ENCODE assay signal across 1 cellular context in the genomic region with DNA sequence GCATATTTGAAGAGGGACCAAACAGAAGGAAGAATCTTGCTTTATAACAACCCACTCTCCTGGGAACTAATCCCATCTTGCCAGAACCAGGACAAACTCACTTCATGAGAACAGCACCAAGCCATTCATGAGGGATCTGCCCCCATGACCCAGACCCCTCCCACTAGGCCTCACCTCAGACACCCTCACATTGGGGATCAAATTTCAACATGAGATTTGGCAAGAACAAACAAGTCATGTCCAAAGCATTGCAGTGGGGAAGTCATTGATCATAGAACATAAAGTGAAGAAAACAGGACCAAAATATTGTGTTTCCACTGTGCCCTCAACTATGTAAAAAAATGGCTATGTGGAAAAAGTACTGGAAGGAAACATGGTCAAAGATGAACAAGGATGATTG.
TF ChIP-seq lines count a peak whose summit lies in the region.

No MANE protein-coding gene starts in this region.

TF ChIP-seq in IMR-90, 13 proteins besides CTCF, POLR2A, EP300 and RAD21:
- TF ChIP-seq SMC3 (IDR thresholded peaks at IDR 0.05; ENCODE audit: low read depth, low read length) (no peak), CHD1 (IDR thresholded peaks at IDR 0.05; ENCODE audit: low read depth, low read length) (no peak), MAFK (IDR thresholded peaks at IDR 0.05; ENCODE audit: low read depth, low read length) (no peak), NFE2L2 (IDR thresholded peaks at IDR 0.05; ENCODE audit: low read depth, low read length) (no peak), FOS (IDR thresholded peaks at IDR 0.05; ENCODE audit: low read depth, low read length) (no peak), RCOR1 (IDR thresholded peaks at IDR 0.05; ENCODE audit: insufficient replicate concordance, low read length) (no peak), MAZ (IDR thresholded peaks at IDR 0.05; ENCODE audit: borderline replicate concordance, low read depth, low read length) (no peak), RFX5 (IDR thresholded peaks at IDR 0.05; ENCODE audit: low read depth, low read length) (no peak), MXI1 (IDR thresholded peaks at IDR 0.05; ENCODE audit: borderline replicate concordance, low read depth, low read length) (no peak), CEBPB (IDR thresholded peaks at IDR 0.05; ENCODE audit: low read depth, low read length) (no peak), BHLHE40 (IDR thresholded peaks at IDR 0.05; ENCODE audit: low read depth, low read length) (no peak)
- TF ChIP-seq, protein P1, sequence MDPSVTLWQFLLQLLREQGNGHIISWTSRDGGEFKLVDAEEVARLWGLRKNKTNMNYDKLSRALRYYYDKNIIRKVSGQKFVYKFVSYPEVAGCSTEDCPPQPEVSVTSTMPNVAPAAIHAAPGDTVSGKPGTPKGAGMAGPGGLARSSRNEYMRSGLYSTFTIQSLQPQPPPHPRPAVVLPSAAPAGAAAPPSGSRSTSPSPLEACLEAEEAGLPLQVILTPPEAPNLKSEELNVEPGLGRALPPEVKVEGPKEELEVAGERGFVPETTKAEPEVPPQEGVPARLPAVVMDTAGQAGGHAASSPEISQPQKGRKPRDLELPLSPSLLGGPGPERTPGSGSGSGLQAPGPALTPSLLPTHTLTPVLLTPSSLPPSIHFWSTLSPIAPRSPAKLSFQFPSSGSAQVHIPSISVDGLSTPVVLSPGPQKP (IDR thresholded peaks at IDR 0.05; ENCODE audit: borderline replicate concordance, low read depth, low read length), result no peak
- TF ChIP-seq, protein P2, sequence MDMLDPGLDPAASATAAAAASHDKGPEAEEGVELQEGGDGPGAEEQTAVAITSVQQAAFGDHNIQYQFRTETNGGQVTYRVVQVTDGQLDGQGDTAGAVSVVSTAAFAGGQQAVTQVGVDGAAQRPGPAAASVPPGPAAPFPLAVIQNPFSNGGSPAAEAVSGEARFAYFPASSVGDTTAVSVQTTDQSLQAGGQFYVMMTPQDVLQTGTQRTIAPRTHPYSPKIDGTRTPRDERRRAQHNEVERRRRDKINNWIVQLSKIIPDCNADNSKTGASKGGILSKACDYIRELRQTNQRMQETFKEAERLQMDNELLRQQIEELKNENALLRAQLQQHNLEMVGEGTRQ (IDR thresholded peaks at IDR 0.05; ENCODE audit: low read depth, low read length), result no peak
